Comparison of ENCODE assay signal across 8 cellular contexts in the genomic region with DNA sequence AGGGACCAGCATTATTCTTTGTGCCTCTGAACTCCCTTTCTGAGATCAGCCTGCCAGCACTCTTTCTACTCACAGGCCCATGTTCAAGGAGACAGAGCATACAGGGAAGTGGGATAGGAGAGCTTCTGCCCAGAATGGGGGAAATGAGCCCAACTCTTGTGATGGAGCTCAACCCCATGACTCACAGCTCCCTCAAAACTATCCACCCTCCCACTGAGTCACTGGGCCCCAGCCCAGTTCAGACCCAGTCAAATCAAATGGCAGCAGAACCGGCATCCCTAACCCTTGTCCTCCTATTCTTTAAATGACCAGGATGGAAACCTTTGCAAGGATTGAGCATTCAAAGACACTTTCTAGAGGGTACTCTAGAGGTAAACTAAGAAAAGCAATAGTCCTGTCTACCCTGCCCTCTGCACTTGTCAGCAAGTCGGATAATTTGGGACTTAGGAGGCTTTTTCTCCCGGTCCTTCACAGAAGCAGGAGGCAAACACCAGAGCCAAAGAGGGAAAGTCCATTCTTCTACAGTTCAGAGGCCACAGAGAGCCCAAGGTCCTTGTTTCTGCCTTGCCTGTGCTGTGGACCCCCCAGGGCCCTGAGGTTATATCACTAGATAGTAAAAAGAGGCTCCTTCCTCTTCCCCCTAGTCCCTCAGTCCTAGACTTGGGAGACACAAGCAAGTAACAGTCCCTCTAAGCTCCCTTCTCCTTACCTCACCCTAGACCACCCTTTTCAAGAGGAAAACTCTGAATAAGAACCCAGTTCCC. TPM values are rescaled to one million over a fixed set of nuclear protein-coding genes. Genes with fewer than 3 reads are reported as not detected.
DNase-seq lines count a peak whose midpoint lies in the region; ATAC-seq, FAIRE-seq and TF ChIP-seq lines count a peak whose summit lies in the region.

No MANE protein-coding gene starts in this region.

- in situ Hi-C loops in K562 (cut with MboI), result no loop called here

- peaks cover 4% of the 10 kb centered on the region for H4K20me1 ChIP-seq in K562 (replicated peaks; ENCODE audit: control insufficient read depth, insufficient read depth, low read length)

- H2AFZ ChIP-seq in K562 (ENCODE audit: low read depth, low read length), result peak overlapping the region; percentile 38

- TF ChIP-seq EP300 in K562 (IDR thresholded peaks at IDR 0.05; ENCODE audit: low read length), result no peak

- intact Hi-C loops in activated naive CD4-positive, alpha-beta T cell treated with anti-CD3 and anti-CD28 coated beads for 36 hours (cut with micrococcal nuclease), result loop anchor here (1.0 to 5.0 kb wide), 3 partner anchors 410 to 655 kb away; a partner anchor contains a TSS
- intact Hi-C loops in K562 (cut with micrococcal nuclease) (no loop called here), lower lobe of right lung (cut with DNase I) (no loop called here)

- H3K9me3 ChIP-seq in K562 (replicated peaks; ENCODE audit: control insufficient read depth, insufficient read depth, low read depth, low read length) (no peaks in the 10 kb centered on the region), lower lobe of right lung (no peaks in the 10 kb centered on the region), thoracic aorta (no peaks in the 10 kb centered on the region)

- H3K27ac Mint-ChIP-seq in activated naive CD4-positive, alpha-beta T cell treated with anti-CD3 and anti-CD28 coated beads for 36 hours, result peak overlapping the region; percentile 88

- peak overlapping the region; percentile 9; the same call in 1 of the 2 replicates for H3K4me3 ChIP-seq in K562
- H3K4me3 ChIP-seq in lower lobe of right lung, result peak overlapping the region; percentile 80
- H3K4me3 ChIP-seq in thoracic aorta, result peak overlapping the region; percentile 96

- peak overlapping the region in 1 of 2 experiments; percentile 48; a peak in 3 of 4 replicates for H3K9ac ChIP-seq in K562 (ENCODE audit: insufficient read depth in 1 of 2, low read depth in 2 of 2, low read length in 2 of 2)

- H3K4me3 Mint-ChIP-seq in activated naive CD4-positive, alpha-beta T cell treated with anti-CD3 and anti-CD28 coated beads for 36 hours, result peak overlapping the region; percentile 56

- H3K27ac ChIP-seq in K562 (ENCODE audit: extremely low read depth, low read depth, low read length) (peak overlapping the region; percentile 58), lower lobe of right lung (peak overlapping the region; percentile 81), thoracic aorta (peak overlapping the region; percentile 92 to 99)

- H3K4me1 ChIP-seq in K562 (replicated peaks in 1 of 2; ENCODE audit: control insufficient read depth in 2 of 2, insufficient read depth in 2 of 2, low read length in 2 of 2) (peaks cover 49 to 59% of the 10 kb centered on the region in 2 experiments), lower lobe of right lung (peaks cover 68% of the 10 kb centered on the region), thoracic aorta (ENCODE audit: control insufficient read depth in 1 of 2, low read depth in 2 of 2) (peaks cover 41 to 69% of the 10 kb centered on the region in 2 donors)

- CTCF ChIA-PET in activated naive CD4-positive, alpha-beta T cell treated with anti-CD3 and anti-CD28 coated beads for 36 hours (lab: Charles Lee), result interaction anchor here (0.7 to 2.5 kb wide), 5 partner anchors 16 to 364 kb away, joined by 3 to 7 read pairs (median 4); a partner anchor contains a TSS
- CTCF ChIA-PET in K562 (lab: Yijun Ruan, JAX; ENCODE audit: low intra/inter-chr PET ratio), result no interaction called here

- H3K79me2 ChIP-seq in K562 (ENCODE audit: control insufficient read depth, insufficient read depth, low read length), result peaks cover 47% of the 10 kb centered on the region

- no peaks in the 10 kb centered on the region for H3K9me3 Mint-ChIP-seq in activated naive CD4-positive, alpha-beta T cell treated with anti-CD3 and anti-CD28 coated beads for 36 hours

- TF ChIP-seq POLR2A in K562 (conservative IDR thresholded peaks at IDR 0.05), result no peak

- DNase-seq in activated naive CD4-positive, alpha-beta T cell treated with anti-CD3 and anti-CD28 coated beads for 36 hours, result peak; percentile 37
- no peak for DNase-seq in activated naive CD4-positive, alpha-beta T cell treated with anti-CD3 and anti-CD28 coated beads, Interleukin-2, amount 50 U/mL, for 16 hours
- DNase-seq in K562 (ENCODE audit: extremely low read depth in 1 of 4, low spot score in 3 of 4), result peak in 1 of 4 experiments; percentile 45
- DNase-seq in lower lobe of right lung, result no peak
- peak; percentile 72 for DNase-seq in thoracic aorta (ENCODE audit: low spot score)
- DNase-seq in hippocampal formation (lab: John Stamatoyannopoulos, UW), result no peak
- DNase-seq in COLO668 (lab: John Stamatoyannopoulos, UW; ENCODE audit: unreplicated experiment), result no peak

- peaks cover 49% of the 10 kb centered on the region for H3K4me1 Mint-ChIP-seq in activated naive CD4-positive, alpha-beta T cell treated with anti-CD3 and anti-CD28 coated beads for 36 hours (ENCODE audit: low read depth)

- H3K36me3 ChIP-seq in K562 (ENCODE audit: control insufficient read depth, insufficient read depth, low read length) (peaks cover 8% of the 10 kb centered on the region; the same call in 1 of the 3 replicates), lower lobe of right lung (peaks cover 13% of the 10 kb centered on the region), thoracic aorta (peaks cover 13% of the 10 kb centered on the region)

- H3K27me3 ChIP-seq in K562 (ENCODE audit: control insufficient read depth in 2 of 2, insufficient read depth in 2 of 2, low read length in 2 of 2), result no peaks in the 10 kb centered on the region
- H3K27me3 ChIP-seq in lower lobe of right lung (ENCODE audit: low read depth), result no peaks in the 10 kb centered on the region
- no peaks in the 10 kb centered on the region for H3K27me3 ChIP-seq in thoracic aorta (replicated peaks; ENCODE audit: insufficient read depth)

- no peaks in the 10 kb centered on the region for H3K9me1 ChIP-seq in K562 (ENCODE audit: control insufficient read depth, insufficient read depth, low read length)

- ATAC-seq in K562, result no peak
- ATAC-seq in lower lobe of right lung, result no peak
- no peak for ATAC-seq in thoracic aorta (ENCODE audit: insufficient number of reproducible peaks, low FRiP score, low read depth)
- no peak for ATAC-seq in GM18873 (IDR thresholded peaks at IDR 0.05; ENCODE audit: low FRiP score, unreplicated experiment)

- FAIRE-seq in K562 (lab: Jason Lieb, UNC), result peak; percentile 79

- H3K27me3 Mint-ChIP-seq in activated naive CD4-positive, alpha-beta T cell treated with anti-CD3 and anti-CD28 coated beads for 36 hours (ENCODE audit: low read depth), result no peaks in the 10 kb centered on the region

- H3K36me3 Mint-ChIP-seq in activated naive CD4-positive, alpha-beta T cell treated with anti-CD3 and anti-CD28 coated beads for 36 hours (ENCODE audit: low read depth), result no peaks in the 10 kb centered on the region

- POLR2A ChIA-PET in K562 (lab: Yijun Ruan, JAX), result interaction anchor here (0.6 to 1.2 kb wide), 3 partner anchors 11 to 681 kb away, joined by 3 read pairs; no protein-coding TSS in a partner anchor

- TF ChIP-seq RAD21 in K562 (CRISPR knock-in tag; conservative IDR thresholded peaks at IDR 0.05 in 1 of 2, IDR thresholded peaks at IDR 0.05 in 1 of 2), result no peak

- peak overlapping the region; percentile 61 for H3K4me2 ChIP-seq in K562 (ENCODE audit: insufficient read depth, low read length)

- TF ChIP-seq CTCF in K562 (IDR thresholded peaks at IDR 0.05 in 2 of 3, conservative IDR thresholded peaks at IDR 0.05 in 1 of 3; ENCODE audit: insufficient read depth in 2 of 3, low read depth in 1 of 3, low read length in 3 of 3), result no peak
- TF ChIP-seq CTCF in lower lobe of right lung (IDR thresholded peaks at IDR 0.05), result no peak
- TF ChIP-seq CTCF in thoracic aorta (IDR thresholded peaks at IDR 0.05), result no peak

- no TSS peak for BruUV-seq in K562 (replicated peaks; lab: Mats Ljungman, UMichigan)

- WGBS in K562 (ENCODE audit: insufficient coverage, low coverage, missing lambda C conversion rate), result 26% methylated on average over 3 of the region's 3 CpGs

RNA-seq across cellular contexts. Expression of a gene that starts 3.2 kb away (rescaled TPM):
- 1 to 10 TPM; 3.4 to 3.7 TPM for total RNA-seq in activated naive CD4-positive, alpha-beta T cell treated with anti-CD3 and anti-CD28 coated beads for 36 hours
- total RNA-seq in K562 (2011; cell fraction: chromatin; rRNA removed; ENCODE audit: low replicate concordance), result 19.3 and 29.8 TPM in 2 replicates
- total RNA-seq in K562 (2011; cell fraction: nucleolus; rRNA removed), result 17.8 and 19.2 TPM in 2 replicates
- total RNA-seq in K562 (2011; cell fraction: nucleoplasm; rRNA removed), result 17.0 and 19.8 TPM in 2 replicates
- total RNA-seq in K562 (2014; rRNA removed) (4.2 and 4.7 TPM in 2 replicates), K562 (2014; rRNA removed; fragmentation: Illumina TruSeq; extraction: Trizol) (2.1 and 2.3 TPM in 2 replicates), K562 (2015; rRNA removed; fragmentation: Illumina TruSeq; extraction: Trizol) (3.6 and 4.0 TPM in 2 replicates), K562 (2021) (4.0 and 6.0 TPM in 2 replicates), lower lobe of right lung (20.3 TPM), thoracic aorta (10 to 100 TPM; 30.2 to 33.6 TPM)
- polyA plus RNA-seq in K562 (2011; rRNA removed) (8.0 and 10.2 TPM in 2 replicates), K562 (2014; fragmentation: Illumina TruSeq; extraction: Trizol) (4.5 and 6.0 TPM in 2 replicates), K562 (2014; fragmentation: Nextera tagmentation; extraction: Ambion mirVana) (1 to 10 TPM in 1 of 2 experiments, under 1 TPM in 1; 0.45 to 1.1 TPM), K562 (2014; rRNA removed) (6.4 and 7.0 TPM in 2 replicates)
- 11.7 and 14.1 TPM in 2 replicates for polyA plus RNA-seq in K562 (2011; cell fraction: cytosol; rRNA removed)
- 45.1 and 49.8 TPM in 2 replicates for polyA plus RNA-seq in K562 (2011; cell fraction: nucleus; rRNA removed)
- polyA plus RNA-seq in K562 (2012), result 5.1 and 8.0 TPM in 2 replicates
- polyA minus RNA-seq in K562 (2011; rRNA and poly(A)+ RNA removed), result 4.9 and 5.3 TPM in 2 replicates
- polyA minus RNA-seq in K562 (2011; cell fraction: cytosol; rRNA and poly(A)+ RNA removed), result 2.0 and 2.4 TPM in 2 replicates
- polyA minus RNA-seq in K562 (2011; cell fraction: nucleus; rRNA and poly(A)+ RNA removed), result 8.8 and 14.0 TPM in 2 replicates

RNA-seq across cellular contexts. Expression of a gene that starts 9.5 kb away (rescaled TPM):
- 100 to 1,000 TPM; 165 to 168 TPM for total RNA-seq in activated naive CD4-positive, alpha-beta T cell treated with anti-CD3 and anti-CD28 coated beads for 36 hours
- total RNA-seq in K562 (2011; cell fraction: chromatin; rRNA removed; ENCODE audit: low replicate concordance), result 76.3 and 158 TPM in 2 replicates
- total RNA-seq in K562 (2011; cell fraction: nucleolus; rRNA removed), result 104 and 106 TPM in 2 replicates
- 71.8 and 73.3 TPM in 2 replicates for total RNA-seq in K562 (2011; cell fraction: nucleoplasm; rRNA removed)
- total RNA-seq in K562 (2014; rRNA removed) (215 and 273 TPM in 2 replicates), K562 (2014; rRNA removed; fragmentation: Illumina TruSeq; extraction: Trizol) (109 and 132 TPM in 2 replicates), K562 (2015; rRNA removed; fragmentation: Illumina TruSeq; extraction: Trizol) (131 and 132 TPM in 2 replicates), K562 (2021) (211 and 214 TPM in 2 replicates), lower lobe of right lung (59.0 TPM), thoracic aorta (10 to 100 TPM; 51.7 to 84.1 TPM)
- polyA plus RNA-seq in K562 (2011; rRNA removed) (196 and 209 TPM in 2 replicates), K562 (2014; fragmentation: Illumina TruSeq; extraction: Trizol) (174 and 184 TPM in 2 replicates), K562 (2014; fragmentation: Nextera tagmentation; extraction: Ambion mirVana) (100 to 1,000 TPM; 110 to 125 TPM), K562 (2014; rRNA removed) (220 and 244 TPM in 2 replicates)
- polyA plus RNA-seq in K562 (2011; cell fraction: cytosol; rRNA removed), result 233 and 355 TPM in 2 replicates
- 280 and 299 TPM in 2 replicates for polyA plus RNA-seq in K562 (2011; cell fraction: nucleus; rRNA removed)
- 165 and 193 TPM in 2 replicates for polyA plus RNA-seq in K562 (2012)
- polyA minus RNA-seq in K562 (2011; rRNA and poly(A)+ RNA removed), result 71.8 and 110 TPM in 2 replicates
- 42.0 and 53.1 TPM in 2 replicates for polyA minus RNA-seq in K562 (2011; cell fraction: cytosol; rRNA and poly(A)+ RNA removed)
- 30.8 and 50.8 TPM in 2 replicates for polyA minus RNA-seq in K562 (2011; cell fraction: nucleus; rRNA and poly(A)+ RNA removed)

RNA-seq across cellular contexts. Expression of a gene that starts 16.0 kb away (rescaled TPM):
- 10 to 100 TPM; 22.8 to 23.7 TPM for total RNA-seq in activated naive CD4-positive, alpha-beta T cell treated with anti-CD3 and anti-CD28 coated beads for 36 hours
- 32.8 and 68.6 TPM in 2 replicates for total RNA-seq in K562 (2011; cell fraction: chromatin; rRNA removed; ENCODE audit: low replicate concordance)
- total RNA-seq in K562 (2011; cell fraction: nucleolus; rRNA removed), result 47.4 and 50.4 TPM in 2 replicates
- total RNA-seq in K562 (2011; cell fraction: nucleoplasm; rRNA removed), result 42.5 and 44.3 TPM in 2 replicates
- total RNA-seq in K562 (2014; rRNA removed), result 11.3 and 11.5 TPM in 2 replicates
- total RNA-seq in K562 (2014; rRNA removed; fragmentation: Illumina TruSeq; extraction: Trizol), result 5.4 and 6.7 TPM in 2 replicates
- total RNA-seq in K562 (2015; rRNA removed; fragmentation: Illumina TruSeq; extraction: Trizol), result 5.7 TPM in 2 replicates
- 13.7 and 15.8 TPM in 2 replicates for total RNA-seq in K562 (2021)
- 9.7 and 15.0 TPM in 2 replicates for polyA plus RNA-seq in K562 (2011; rRNA removed)
- polyA plus RNA-seq in K562 (2011; cell fraction: cytosol; rRNA removed), result 14.0 and 17.3 TPM in 2 replicates
- 23.1 and 29.9 TPM in 2 replicates for polyA plus RNA-seq in K562 (2011; cell fraction: nucleus; rRNA removed)
- 8.0 and 12.3 TPM in 2 replicates for polyA plus RNA-seq in K562 (2012)
- polyA plus RNA-seq in K562 (2014; fragmentation: Illumina TruSeq; extraction: Trizol), result 10.1 and 12.2 TPM in 2 replicates
- polyA plus RNA-seq in K562 (2014; fragmentation: Nextera tagmentation; extraction: Ambion mirVana), result 1 to 10 TPM; 5.6 to 5.9 TPM
- polyA plus RNA-seq in K562 (2014; rRNA removed), result 10.2 and 11.1 TPM in 2 replicates
- 13.1 and 13.9 TPM in 2 replicates for polyA minus RNA-seq in K562 (2011; rRNA and poly(A)+ RNA removed)
- polyA minus RNA-seq in K562 (2011; cell fraction: cytosol; rRNA and poly(A)+ RNA removed), result 10.6 and 15.7 TPM in 2 replicates
- polyA minus RNA-seq in K562 (2011; cell fraction: nucleus; rRNA and poly(A)+ RNA removed), result 11.6 and 15.0 TPM in 2 replicates
- 25.1 TPM for total RNA-seq in lower lobe of right lung
- 10 to 100 TPM; 10.8 to 13.9 TPM for total RNA-seq in thoracic aorta

RNA-seq across cellular contexts. Expression of a gene that starts 32.7 kb away (rescaled TPM):
- total RNA-seq in activated naive CD4-positive, alpha-beta T cell treated with anti-CD3 and anti-CD28 coated beads for 36 hours, result 100 to 1,000 TPM; 109 to 118 TPM
- 129 and 224 TPM in 2 replicates for total RNA-seq in K562 (2011; cell fraction: chromatin; rRNA removed; ENCODE audit: low replicate concordance)
- 134 and 157 TPM in 2 replicates for total RNA-seq in K562 (2011; cell fraction: nucleolus; rRNA removed)
- 133 and 142 TPM in 2 replicates for total RNA-seq in K562 (2011; cell fraction: nucleoplasm; rRNA removed)
- total RNA-seq in K562 (2014; rRNA removed), result 27.3 and 30.8 TPM in 2 replicates
- total RNA-seq in K562 (2014; rRNA removed; fragmentation: Illumina TruSeq; extraction: Trizol), result 26.4 and 28.3 TPM in 2 replicates
- 30.0 and 31.0 TPM in 2 replicates for total RNA-seq in K562 (2015; rRNA removed; fragmentation: Illumina TruSeq; extraction: Trizol)
- total RNA-seq in K562 (2021), result 38.4 and 41.2 TPM in 2 replicates
- polyA plus RNA-seq in K562 (2011; rRNA removed), result 30.4 and 34.6 TPM in 2 replicates
- 27.2 and 33.0 TPM in 2 replicates for polyA plus RNA-seq in K562 (2011; cell fraction: cytosol; rRNA removed)
- polyA plus RNA-seq in K562 (2011; cell fraction: nucleus; rRNA removed), result 203 and 225 TPM in 2 replicates
- polyA plus RNA-seq in K562 (2012), result 40.8 and 55.4 TPM in 2 replicates
- polyA plus RNA-seq in K562 (2014; fragmentation: Illumina TruSeq; extraction: Trizol), result 33.3 and 34.4 TPM in 2 replicates
- 10 to 100 TPM in 1 of 2 experiments, 1 to 10 TPM in 1; 7.5 to 12.2 TPM for polyA plus RNA-seq in K562 (2014; fragmentation: Nextera tagmentation; extraction: Ambion mirVana)
- polyA plus RNA-seq in K562 (2014; rRNA removed), result 39.0 and 43.9 TPM in 2 replicates
- polyA minus RNA-seq in K562 (2011; rRNA and poly(A)+ RNA removed), result 17.1 and 23.9 TPM in 2 replicates
- polyA minus RNA-seq in K562 (2011; cell fraction: cytosol; rRNA and poly(A)+ RNA removed), result 14.3 and 32.8 TPM in 2 replicates
- 57.6 and 74.3 TPM in 2 replicates for polyA minus RNA-seq in K562 (2011; cell fraction: nucleus; rRNA and poly(A)+ RNA removed)
- total RNA-seq in lower lobe of right lung, result 13.9 TPM
- total RNA-seq in thoracic aorta, result 10 to 100 TPM in 1 of 2 donors, 1 to 10 TPM in 1; 2.2 to 19.1 TPM

RNA-seq across cellular contexts. Expression of a gene that starts 40.0 kb away (rescaled TPM):
- total RNA-seq in activated naive CD4-positive, alpha-beta T cell treated with anti-CD3 and anti-CD28 coated beads for 36 hours, result 100 to 1,000 TPM; 218 to 226 TPM
- total RNA-seq in K562 (2011; cell fraction: chromatin; rRNA removed; ENCODE audit: low replicate concordance), result 216 and 351 TPM in 2 replicates
- total RNA-seq in K562 (2011; cell fraction: nucleolus; rRNA removed), result 188 and 217 TPM in 2 replicates
- 152 and 172 TPM in 2 replicates for total RNA-seq in K562 (2011; cell fraction: nucleoplasm; rRNA removed)
- 192 and 235 TPM in 2 replicates for total RNA-seq in K562 (2014; rRNA removed)
- 199 and 201 TPM in 2 replicates for total RNA-seq in K562 (2014; rRNA removed; fragmentation: Illumina TruSeq; extraction: Trizol)
- 199 TPM in 2 replicates for total RNA-seq in K562 (2015; rRNA removed; fragmentation: Illumina TruSeq; extraction: Trizol)
- total RNA-seq in K562 (2021), result 232 and 256 TPM in 2 replicates
- 221 and 257 TPM in 2 replicates for polyA plus RNA-seq in K562 (2011; rRNA removed)
- polyA plus RNA-seq in K562 (2011; cell fraction: cytosol; rRNA removed), result 155 and 189 TPM in 2 replicates
- polyA plus RNA-seq in K562 (2011; cell fraction: nucleus; rRNA removed), result 183 and 202 TPM in 2 replicates
- 167 and 233 TPM in 2 replicates for polyA plus RNA-seq in K562 (2012)
- 209 and 259 TPM in 2 replicates for polyA plus RNA-seq in K562 (2014; fragmentation: Illumina TruSeq; extraction: Trizol)
- polyA plus RNA-seq in K562 (2014; fragmentation: Nextera tagmentation; extraction: Ambion mirVana), result 10 to 100 TPM in 1 of 2 experiments, 1 to 10 TPM in 1; 7.1 to 15.6 TPM
- 128 and 140 TPM in 2 replicates for polyA plus RNA-seq in K562 (2014; rRNA removed)
- polyA minus RNA-seq in K562 (2011; rRNA and poly(A)+ RNA removed), result 359 and 459 TPM in 2 replicates
- polyA minus RNA-seq in K562 (2011; cell fraction: cytosol; rRNA and poly(A)+ RNA removed), result 187 and 265 TPM in 2 replicates
- 78.8 and 118 TPM in 2 replicates for polyA minus RNA-seq in K562 (2011; cell fraction: nucleus; rRNA and poly(A)+ RNA removed)
- total RNA-seq in lower lobe of right lung, result 175 TPM
- total RNA-seq in thoracic aorta, result 100 to 1,000 TPM; 179 to 204 TPM

Comparison
In these comparisons a context has a peak if more than half of its experiments do, and no peak if none do; other contexts are left out.
1. DNase-seq: peak in activated naive CD4-positive, alpha-beta T cell treated with anti-CD3 and anti-CD28 coated beads for 36 hours (single experiment) and thoracic aorta (single experiment); none in activated naive CD4-positive, alpha-beta T cell treated with anti-CD3 and anti-CD28 coated beads, Interleukin-2, amount 50 U/mL, for 16 hours (single experiment), lower lobe of right lung (single experiment), hippocampal formation (0 of 2) and COLO668 (single experiment).
2. H3K4me3 ChIP-seq: peak in every context shown above with its lines; median percentile 96 in thoracic aorta; 80 in lower lobe of right lung; 9 in K562.
3. Peak in every context shown above with its lines, with median percentiles within 50 percentile points of each other: H3K27ac ChIP-seq.